In the genomic region with DNA sequence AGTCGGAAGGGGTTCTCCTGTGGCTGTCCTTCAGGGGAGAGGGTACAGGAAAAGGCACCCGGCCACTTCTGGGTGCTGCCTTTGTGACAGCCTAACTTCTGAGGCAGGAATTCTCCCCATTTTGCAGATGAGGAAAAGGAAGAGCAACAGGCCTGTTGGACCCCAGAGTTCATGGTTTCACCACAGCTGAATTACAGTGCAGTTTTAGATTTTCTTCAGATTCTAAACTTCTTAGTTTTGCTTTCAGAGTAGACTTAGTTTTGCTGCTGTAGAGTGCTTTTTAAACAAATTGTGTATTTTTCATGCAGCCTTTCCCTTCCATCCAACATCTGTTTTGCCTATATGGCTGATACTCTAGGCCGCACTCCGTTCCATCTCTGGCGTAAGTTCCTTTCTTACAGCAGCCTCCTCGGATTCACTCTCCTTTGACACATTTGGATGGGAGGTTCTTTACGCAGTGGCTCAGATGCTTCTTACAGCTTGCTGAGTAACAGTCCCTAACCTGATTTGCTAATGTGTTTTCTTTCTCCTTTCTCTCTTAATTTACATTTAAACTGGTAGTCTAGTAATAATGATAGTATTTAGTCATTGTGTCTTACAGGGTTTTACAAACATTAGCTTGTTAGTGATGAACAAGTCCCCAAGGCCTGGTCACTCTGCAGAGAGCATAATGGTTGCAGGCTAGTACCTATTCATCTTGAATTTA, we compare ENCODE assay signal across 13 cellular contexts. TPM values are rescaled to one million over a fixed set of nuclear protein-coding genes. Genes with fewer than 3 reads are reported as not detected.
DNase-seq lines count a peak whose midpoint lies in the region; ATAC-seq and TF ChIP-seq lines count a peak whose summit lies in the region.
"Had no signal": no experiment of that assay in that cellular context is flagged by ENCODE, and none has a peak within 500 bp of the region (broad histone marks: within the 10 kb centered on the region; RNA-seq: fewer than 3 reads in every experiment).

No MANE protein-coding gene starts in this region.

- ATAC-seq in activated T-cell treated with anti-CD3 and anti-CD28 coated beads, Interleukin-2, amount 50 U/mL, for 4 hours, result peak; percentile 63 to 65
- peak; percentile 46 for ATAC-seq in GM21576 (IDR thresholded peaks at IDR 0.05; ENCODE audit: unreplicated experiment)
- no peak for ATAC-seq in stimulated activated memory B cell treated with anti-CD40 and anti-IgM and Interleukin-4, amounts not matched to agents 10 μg/mL and 1 μg/mL and 100 μg/mL, for 72 hours
- ATAC-seq: pancreas, PC-3 had no signal

- no peaks in the 10 kb centered on the region for H3K4me1 ChIP-seq in tibial artery
- H3K4me1 ChIP-seq: pancreas had no signal

- peaks cover 78% of the 10 kb centered on the region for H3K4me1 Mint-ChIP-seq in activated T-cell treated with anti-CD3 and anti-CD28 coated beads, Interleukin-2, amount 50 U/mL, for 4 hours (ENCODE audit: low read depth)
- peaks cover 70% of the 10 kb centered on the region for H3K4me1 Mint-ChIP-seq in activated T-helper 1 cell treated with anti-CD3 and anti-CD28 coated beads, Interleukin-12 subunit alpha, Interleukin-12 subunit beta, Interleukin-2, Interleukin-4 antibody, amounts not matched to agents 30 ng/mL and 10 ng/mL and 1 ng/mL, durations not matched to agents 14 hours and 24 hours and 36 hours (ENCODE audit: low read depth)
- peaks cover 82% of the 10 kb centered on the region for H3K4me1 Mint-ChIP-seq in stimulated activated memory B cell treated with anti-CD40 and anti-IgM and Interleukin-4, amounts not matched to agents 10 μg/mL and 1 μg/mL and 100 μg/mL, for 72 hours

- intact Hi-C loops in activated T-helper 1 cell treated with anti-CD3 and anti-CD28 coated beads, Interleukin-12 subunit alpha, Interleukin-12 subunit beta, Interleukin-2, Interleukin-4 antibody, amounts not matched to agents 30 ng/mL and 10 ng/mL and 1 ng/mL, durations not matched to agents 14 hours and 24 hours and 36 hours (cut with micrococcal nuclease), result no loop called here
- intact Hi-C loops in tibial artery (cut with DNase I; ENCODE audit: low total_unique reads), result no loop called here

- no peaks in the 10 kb centered on the region for H3K27me3 Mint-ChIP-seq in activated T-cell treated with anti-CD3 and anti-CD28 coated beads, Interleukin-2, amount 50 U/mL, for 4 hours (ENCODE audit: low read depth)
- H3K27me3 Mint-ChIP-seq in activated T-helper 1 cell treated with anti-CD3 and anti-CD28 coated beads, Interleukin-12 subunit alpha, Interleukin-12 subunit beta, Interleukin-2, Interleukin-4 antibody, amounts not matched to agents 30 ng/mL and 10 ng/mL and 1 ng/mL, durations not matched to agents 14 hours and 24 hours and 36 hours (ENCODE audit: insufficient read depth), result no peaks in the 10 kb centered on the region
- H3K27me3 Mint-ChIP-seq in stimulated activated memory B cell treated with anti-CD40 and anti-IgM and Interleukin-4, amounts not matched to agents 10 μg/mL and 1 μg/mL and 100 μg/mL, for 72 hours, result no peaks in the 10 kb centered on the region

- H3K36me3 ChIP-seq in tibial artery, result no peaks in the 10 kb centered on the region
- H3K36me3 ChIP-seq: pancreas had no signal

- H3K9me3 ChIP-seq in tibial artery, result no peaks in the 10 kb centered on the region
- H3K9me3 ChIP-seq: pancreas had no signal

- no peak for TF ChIP-seq CTCF in tibial artery (IDR thresholded peaks at IDR 0.05)

- H3K27me3 ChIP-seq in tibial artery, result no peaks in the 10 kb centered on the region
- H3K27me3 ChIP-seq: pancreas had no signal

- H3K36me3 Mint-ChIP-seq in activated T-cell treated with anti-CD3 and anti-CD28 coated beads, Interleukin-2, amount 50 U/mL, for 4 hours (ENCODE audit: insufficient read depth), result peaks cover 32% of the 10 kb centered on the region
- H3K36me3 Mint-ChIP-seq in activated T-helper 1 cell treated with anti-CD3 and anti-CD28 coated beads, Interleukin-12 subunit alpha, Interleukin-12 subunit beta, Interleukin-2, Interleukin-4 antibody, amounts not matched to agents 30 ng/mL and 10 ng/mL and 1 ng/mL, durations not matched to agents 14 hours and 24 hours and 36 hours (ENCODE audit: low read depth), result peaks cover 30% of the 10 kb centered on the region
- peaks cover 30% of the 10 kb centered on the region for H3K36me3 Mint-ChIP-seq in stimulated activated memory B cell treated with anti-CD40 and anti-IgM and Interleukin-4, amounts not matched to agents 10 μg/mL and 1 μg/mL and 100 μg/mL, for 72 hours

- no peak overlapping the region for H3K27ac ChIP-seq in tibial artery
- H3K27ac ChIP-seq: pancreas had no signal

- no peak overlapping the region for H3K4me3 ChIP-seq in tibial artery
- H3K4me3 ChIP-seq: pancreas had no signal

- H3K27ac Mint-ChIP-seq in activated T-helper 1 cell treated with anti-CD3 and anti-CD28 coated beads, Interleukin-12 subunit alpha, Interleukin-12 subunit beta, Interleukin-2, Interleukin-4 antibody, amounts not matched to agents 30 ng/mL and 10 ng/mL and 1 ng/mL, durations not matched to agents 14 hours and 24 hours and 36 hours, result peak overlapping the region; percentile 78
- peak overlapping the region; percentile 76 for H3K27ac Mint-ChIP-seq in stimulated activated memory B cell treated with anti-CD40 and anti-IgM and Interleukin-4, amounts not matched to agents 10 μg/mL and 1 μg/mL and 100 μg/mL, for 72 hours

- H3K4me3 Mint-ChIP-seq in activated T-cell treated with anti-CD3 and anti-CD28 coated beads, Interleukin-2, amount 50 U/mL, for 4 hours, result peak overlapping the region; percentile 58
- H3K4me3 Mint-ChIP-seq in activated T-helper 1 cell treated with anti-CD3 and anti-CD28 coated beads, Interleukin-12 subunit alpha, Interleukin-12 subunit beta, Interleukin-2, Interleukin-4 antibody, amounts not matched to agents 30 ng/mL and 10 ng/mL and 1 ng/mL, durations not matched to agents 14 hours and 24 hours and 36 hours, result no peak overlapping the region
- H3K4me3 Mint-ChIP-seq in stimulated activated memory B cell treated with anti-CD40 and anti-IgM and Interleukin-4, amounts not matched to agents 10 μg/mL and 1 μg/mL and 100 μg/mL, for 72 hours, result peak overlapping the region; percentile 70

- DNase-seq in activated T-cell treated with anti-CD3 and anti-CD28 coated beads, Interleukin-2, amount 50 U/mL, for 4 hours, result no peak
- DNase-seq in activated T-cell treated with anti-CD3 and anti-CD28 coated beads, Interleukin-2, amount 50 U/mL, for 1 hour, result no peak
- no peak for DNase-seq in activated T-helper 1 cell treated with anti-CD3 and anti-CD28 coated beads, Interleukin-12 subunit alpha, Interleukin-12 subunit beta, Interleukin-2, Interleukin-4 antibody, amounts not matched to agents 30 ng/mL and 10 ng/mL and 1 ng/mL, durations not matched to agents 14 hours and 24 hours and 36 hours (ENCODE audit: low spot score)
- DNase-seq in NCI-H146 treated with DMSO at 0.1 percent for 48 hours (lab: John Stamatoyannopoulos, UW; ENCODE audit: unreplicated experiment) (no peak), tibial artery (no peak), DMS79 treated with DMSO at 0.1 percent for 48 hours (lab: John Stamatoyannopoulos, UW) (no peak)
- DNase-seq: aorta, dermis blood vessel endothelial cell, NCI-H2171 treated with DMSO at 0.1 percent for 48 hours, pancreas, PC-3 had no signal

- H3K9me3 Mint-ChIP-seq in activated T-cell treated with anti-CD3 and anti-CD28 coated beads, Interleukin-2, amount 50 U/mL, for 4 hours, result no peaks in the 10 kb centered on the region
- no peaks in the 10 kb centered on the region for H3K9me3 Mint-ChIP-seq in activated T-helper 1 cell treated with anti-CD3 and anti-CD28 coated beads, Interleukin-12 subunit alpha, Interleukin-12 subunit beta, Interleukin-2, Interleukin-4 antibody, amounts not matched to agents 30 ng/mL and 10 ng/mL and 1 ng/mL, durations not matched to agents 14 hours and 24 hours and 36 hours
- no peaks in the 10 kb centered on the region for H3K9me3 Mint-ChIP-seq in stimulated activated memory B cell treated with anti-CD40 and anti-IgM and Interleukin-4, amounts not matched to agents 10 μg/mL and 1 μg/mL and 100 μg/mL, for 72 hours

RNA-seq across cellular contexts. Expression of a gene that starts 7.8 kb away (rescaled TPM):
- 10 to 100 TPM; 76.0 to 91.0 (median 78.1) TPM for total RNA-seq in activated T-cell treated with anti-CD3 and anti-CD28 coated beads, Interleukin-2, amount 50 U/mL, for 4 hours
- total RNA-seq in activated T-helper 1 cell treated with anti-CD3 and anti-CD28 coated beads, Interleukin-12 subunit alpha, Interleukin-12 subunit beta, Interleukin-2, Interleukin-4 antibody, amounts not matched to agents 30 ng/mL and 10 ng/mL and 1 ng/mL, durations not matched to agents 14 hours and 24 hours and 36 hours, result 69.2 and 73.1 TPM in 2 replicates
